Comparison of ENCODE assay signal across 12 cellular contexts in genomic region chr7:38318241-38318640, GRCh38.
A peak's percentile ranks its signal among the peaks of the same experiment; 100 is the strongest.
DNase-seq lines count a peak whose midpoint lies in the region; ATAC-seq and TF ChIP-seq lines count a peak whose summit lies in the region.
"Had no signal": no experiment of that assay in that cellular context is flagged by ENCODE, and none has a peak within 500 bp of the region (broad histone marks: within the 10 kb centered on the region; RNA-seq: fewer than 3 reads in every experiment).

No MANE protein-coding gene starts in this region.

- WGBS in right cardiac atrium = 64% methylated on average over 9 of the region's 9 CpGs

- H3K27ac ChIP-seq in WERI-Rb-1 = 0 out of 2 replicates have a peak overlapping the region, but pooled peaks have one; percentile 8
- H3K27ac ChIP-seq in lower lobe of right lung = no peak overlapping the region
- H3K27ac ChIP-seq in right cardiac atrium (ENCODE audit: low read length) = no peak overlapping the region
- H3K27ac ChIP-seq: brain microvascular endothelial cell, gastroesophageal sphincter had no signal

- intact Hi-C loops in lower lobe of right lung (cut with DNase I) = no loop called here
- intact Hi-C loops in right cardiac atrium (cut with DNase I) = loop anchor here (5.0 to 10.0 kb wide), 3 partner anchors 96 to 213 kb away; no protein-coding TSS in a partner anchor

- H3K9me3 ChIP-seq in WERI-Rb-1 (ENCODE audit: severe bottlenecking) (no peaks in the 10 kb centered on the region), lower lobe of right lung (no peaks in the 10 kb centered on the region), right cardiac atrium (ENCODE audit: control insufficient read depth, low read length) (no peaks in the 10 kb centered on the region)
- H3K9me3 ChIP-seq: gastroesophageal sphincter had no signal

- no peaks in the 10 kb centered on the region for H3K27me3 ChIP-seq in WERI-Rb-1 (ENCODE audit: insufficient read depth, low read depth, severe bottlenecking)
- H3K27me3 ChIP-seq in lower lobe of right lung (ENCODE audit: low read depth) = no peaks in the 10 kb centered on the region
- H3K27me3 ChIP-seq in right cardiac atrium (ENCODE audit: control insufficient read depth, insufficient read depth) = no peaks in the 10 kb centered on the region
- H3K27me3 ChIP-seq: brain microvascular endothelial cell, gastroesophageal sphincter had no signal

- no peak overlapping the region for H3K4me3 ChIP-seq in WERI-Rb-1 (ENCODE audit: low read depth, low read length)
- no peak overlapping the region for H3K4me3 ChIP-seq in lower lobe of right lung
- no peak overlapping the region for H3K4me3 ChIP-seq in right cardiac atrium (ENCODE audit: low read length)
- H3K4me3 ChIP-seq: gastroesophageal sphincter had no signal

- H3K4me1 ChIP-seq in lower lobe of right lung (peaks cover 16% of the 10 kb centered on the region), right cardiac atrium (ENCODE audit: control insufficient read depth, insufficient read depth, low read length) (no peaks in the 10 kb centered on the region)
- H3K4me1 ChIP-seq: gastroesophageal sphincter had no signal

- DNase-seq in AML-193 (lab: John Stamatoyannopoulos, UW) (peak; percentile 41), H4 (ENCODE audit: low spot score) (peak; percentile 50), WERI-Rb-1 (no peak), lower lobe of right lung (no peak), pons (ENCODE audit: low spot score) (no peak), right cardiac atrium (no peak), NCI-H2171 treated with DMSO at 0.1 percent for 48 hours (lab: John Stamatoyannopoulos, UW) (no peak)
- DNase-seq in stimulated activated CD4-positive, alpha-beta T cell treated with anti-CD3 and anti-CD28 coated beads, Interleukin-1b, Interleukin-23, amount 100 ng/mL, for 48 hours = no peak
- DNase-seq: activated effector memory CD4-positive, alpha-beta T cell treated with anti-CD3 and anti-CD28 coated beads, Interleukin-2, amount 50 U/mL, for 16 hours; stimulated activated CD4-positive, alpha-beta T cell treated with anti-CD3 and anti-CD28 coated beads, Interleukin-4, amount 100 ng/mL, for 24 hours had no signal

- TF ChIP-seq CTCF in WERI-Rb-1 (IDR thresholded peaks at IDR 0.05; ENCODE audit: low read depth, low read length) (no peak), lower lobe of right lung (IDR thresholded peaks at IDR 0.05) (no peak)

- ATAC-seq in lower lobe of right lung = peak; percentile 6 to 12
- no peak for ATAC-seq in right cardiac atrium

- H3K36me3 ChIP-seq in WERI-Rb-1 (no peaks in the 10 kb centered on the region), lower lobe of right lung (no peaks in the 10 kb centered on the region)
- H3K36me3 ChIP-seq: brain microvascular endothelial cell, gastroesophageal sphincter had no signal

Comparison
In these comparisons a context has a peak if more than half of its experiments do, and no peak if none do; other contexts are left out.
1. DNase-seq: peak in AML-193 (2 of 2) and H4 (single experiment); none in WERI-Rb-1 (single experiment), lower lobe of right lung (single experiment), pons (single experiment), stimulated activated CD4-positive, alpha-beta T cell treated with anti-CD3 and anti-CD28 coated beads, Interleukin-1b, Interleukin-23, amount 100 ng/mL, for 48 hours (single experiment), right cardiac atrium (0 of 3) and NCI-H2171 treated with DMSO at 0.1 percent for 48 hours (single experiment).
2. ATAC-seq: peak in lower lobe of right lung (2 of 2); none in right cardiac atrium (0 of 2).